ENCODE assay signal across 1 cellular context in the genomic region with DNA sequence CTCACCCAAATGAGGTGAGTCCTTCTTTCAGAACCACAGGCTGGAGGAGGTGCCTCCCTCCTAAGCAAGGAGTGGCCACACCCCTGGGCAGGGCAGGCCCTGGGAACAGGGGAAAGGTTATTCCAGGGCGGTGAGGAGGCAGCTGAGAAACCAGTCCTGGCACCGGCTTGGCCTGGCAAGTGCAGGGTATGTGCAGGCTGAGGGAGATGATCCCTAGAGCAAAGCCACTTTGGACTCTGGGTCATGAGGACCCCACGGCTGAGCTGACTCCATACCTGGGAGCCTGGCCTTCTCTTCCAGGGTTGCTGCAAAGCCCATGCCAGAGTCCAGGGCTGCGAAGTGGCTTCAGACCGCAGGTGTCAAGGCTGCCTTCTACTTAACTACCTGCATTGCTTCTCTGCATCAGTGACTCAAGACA.
TF ChIP-seq lines count a peak whose summit lies in the region.

No MANE protein-coding gene starts in this region.

TF ChIP-seq in HepG2, 621 proteins besides CTCF, POLR2A, EP300 and RAD21 (continued from another document):
- TF ChIP-seq, protein P1, sequence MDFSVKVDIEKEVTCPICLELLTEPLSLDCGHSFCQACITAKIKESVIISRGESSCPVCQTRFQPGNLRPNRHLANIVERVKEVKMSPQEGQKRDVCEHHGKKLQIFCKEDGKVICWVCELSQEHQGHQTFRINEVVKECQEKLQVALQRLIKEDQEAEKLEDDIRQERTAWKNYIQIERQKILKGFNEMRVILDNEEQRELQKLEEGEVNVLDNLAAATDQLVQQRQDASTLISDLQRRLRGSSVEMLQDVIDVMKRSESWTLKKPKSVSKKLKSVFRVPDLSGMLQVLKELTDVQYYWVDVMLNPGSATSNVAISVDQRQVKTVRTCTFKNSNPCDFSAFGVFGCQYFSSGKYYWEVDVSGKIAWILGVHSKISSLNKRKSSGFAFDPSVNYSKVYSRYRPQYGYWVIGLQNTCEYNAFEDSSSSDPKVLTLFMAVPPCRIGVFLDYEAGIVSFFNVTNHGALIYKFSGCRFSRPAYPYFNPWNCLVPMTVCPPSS (IDR thresholded peaks at IDR 0.05): no peak
- TF ChIP-seq MAFF (IDR thresholded peaks at IDR 0.05; ENCODE audit: low read depth, low read length) (no peak), ZNF839 (CRISPR knock-in tag; IDR thresholded peaks at IDR 0.05; ENCODE audit: borderline replicate concordance) (no peak), LCORL (IDR thresholded peaks at IDR 0.05) (no peak), LCORL (CRISPR knock-in tag; IDR thresholded peaks at IDR 0.05) (no peak), ZBTB3 (CRISPR knock-in tag; IDR thresholded peaks at IDR 0.05; ENCODE audit: borderline replicate concordance, low read depth) (no peak), ZNF781 (CRISPR knock-in tag; IDR thresholded peaks at IDR 0.05; ENCODE audit: borderline replicate concordance, not compliant biosample characterization) (no peak), CBFB (CRISPR knock-in tag; IDR thresholded peaks at IDR 0.05) (no peak), ZNF891 (CRISPR knock-in tag; IDR thresholded peaks at IDR 0.05) (no peak), MTA1 (CRISPR knock-in tag; IDR thresholded peaks at IDR 0.05; ENCODE audit: borderline replicate concordance) (no peak)
- TF ChIP-seq, protein P2, sequence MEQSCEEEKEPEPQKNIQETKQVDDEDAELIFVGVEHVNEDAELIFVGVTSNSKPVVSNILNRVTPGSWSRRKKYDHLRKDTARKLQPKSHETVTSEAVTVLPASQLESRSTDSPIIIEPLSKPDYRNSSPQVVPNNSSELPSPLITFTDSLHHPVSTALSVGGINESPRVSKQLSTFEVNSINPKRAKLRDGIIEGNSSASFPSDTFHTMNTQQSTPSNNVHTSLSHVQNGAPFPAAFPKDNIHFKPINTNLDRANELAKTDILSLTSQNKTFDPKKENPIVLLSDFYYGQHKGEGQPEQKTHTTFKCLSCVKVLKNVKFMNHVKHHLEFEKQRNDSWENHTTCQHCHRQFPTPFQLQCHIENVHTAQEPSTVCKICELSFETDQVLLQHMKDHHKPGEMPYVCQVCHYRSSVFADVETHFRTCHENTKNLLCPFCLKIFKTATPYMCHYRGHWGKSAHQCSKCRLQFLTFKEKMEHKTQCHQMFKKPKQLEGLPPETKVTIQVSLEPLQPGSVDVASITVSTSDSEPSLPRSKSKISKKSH (CRISPR knock-in tag; IDR thresholded peaks at IDR 0.05; ENCODE audit: borderline replicate concordance): no peak
- TF ChIP-seq, protein P3, sequence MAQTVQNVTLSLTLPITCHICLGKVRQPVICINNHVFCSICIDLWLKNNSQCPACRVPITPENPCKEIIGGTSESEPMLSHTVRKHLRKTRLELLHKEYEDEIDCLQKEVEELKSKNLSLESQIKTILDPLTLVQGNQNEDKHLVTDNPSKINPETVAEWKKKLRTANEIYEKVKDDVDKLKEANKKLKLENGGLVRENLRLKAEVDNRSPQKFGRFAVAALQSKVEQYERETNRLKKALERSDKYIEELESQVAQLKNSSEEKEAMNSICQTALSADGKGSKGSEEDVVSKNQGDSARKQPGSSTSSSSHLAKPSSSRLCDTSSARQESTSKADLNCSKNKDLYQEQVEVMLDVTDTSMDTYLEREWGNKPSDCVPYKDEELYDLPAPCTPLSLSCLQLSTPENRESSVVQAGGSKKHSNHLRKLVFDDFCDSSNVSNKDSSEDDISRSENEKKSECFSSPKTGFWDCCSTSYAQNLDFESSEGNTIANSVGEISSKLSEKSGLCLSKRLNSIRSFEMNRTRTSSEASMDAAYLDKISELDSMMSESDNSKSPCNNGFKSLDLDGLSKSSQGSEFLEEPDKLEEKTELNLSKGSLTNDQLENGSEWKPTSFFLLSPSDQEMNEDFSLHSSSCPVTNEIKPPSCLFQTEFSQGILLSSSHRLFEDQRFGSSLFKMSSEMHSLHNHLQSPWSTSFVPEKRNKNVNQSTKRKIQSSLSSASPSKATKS (CRISPR knock-in tag; IDR thresholded peaks at IDR 0.05): no peak
- TF ChIP-seq, protein P4, sequence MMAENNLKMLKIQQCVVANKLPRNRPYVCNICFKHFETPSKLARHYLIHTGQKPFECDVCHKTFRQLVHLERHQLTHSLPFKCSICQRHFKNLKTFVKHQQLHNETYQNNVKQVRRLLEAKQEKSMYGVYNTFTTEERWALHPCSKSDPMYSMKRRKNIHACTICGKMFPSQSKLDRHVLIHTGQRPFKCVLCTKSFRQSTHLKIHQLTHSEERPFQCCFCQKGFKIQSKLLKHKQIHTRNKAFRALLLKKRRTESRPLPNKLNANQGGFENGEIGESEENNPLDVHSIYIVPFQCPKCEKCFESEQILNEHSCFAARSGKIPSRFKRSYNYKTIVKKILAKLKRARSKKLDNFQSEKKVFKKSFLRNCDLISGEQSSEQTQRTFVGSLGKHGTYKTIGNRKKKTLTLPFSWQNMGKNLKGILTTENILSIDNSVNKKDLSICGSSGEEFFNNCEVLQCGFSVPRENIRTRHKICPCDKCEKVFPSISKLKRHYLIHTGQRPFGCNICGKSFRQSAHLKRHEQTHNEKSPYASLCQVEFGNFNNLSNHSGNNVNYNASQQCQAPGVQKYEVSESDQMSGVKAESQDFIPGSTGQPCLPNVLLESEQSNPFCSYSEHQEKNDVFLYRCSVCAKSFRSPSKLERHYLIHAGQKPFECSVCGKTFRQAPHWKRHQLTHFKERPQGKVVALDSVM (CRISPR knock-in tag; IDR thresholded peaks at IDR 0.05): no peak
- TF ChIP-seq, protein P5, sequence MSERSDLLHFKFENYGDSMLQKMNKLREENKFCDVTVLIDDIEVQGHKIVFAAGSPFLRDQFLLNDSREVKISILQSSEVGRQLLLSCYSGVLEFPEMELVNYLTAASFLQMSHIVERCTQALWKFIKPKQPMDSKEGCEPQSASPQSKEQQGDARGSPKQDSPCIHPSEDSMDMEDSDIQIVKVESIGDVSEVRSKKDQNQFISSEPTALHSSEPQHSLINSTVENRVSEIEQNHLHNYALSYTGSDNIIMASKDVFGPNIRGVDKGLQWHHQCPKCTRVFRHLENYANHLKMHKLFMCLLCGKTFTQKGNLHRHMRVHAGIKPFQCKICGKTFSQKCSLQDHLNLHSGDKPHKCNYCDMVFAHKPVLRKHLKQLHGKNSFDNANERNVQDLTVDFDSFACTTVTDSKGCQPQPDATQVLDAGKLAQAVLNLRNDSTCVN (CRISPR knock-in tag; IDR thresholded peaks at IDR 0.05; ENCODE audit: borderline replicate concordance): no peak
